In genomic region chr3:66366747-66367146, GRCh38 we compare ENCODE assay signal across 30 cellular contexts.
"Had no signal": no experiment of that assay in that cellular context is flagged by ENCODE, and none has a peak within 500 bp of the region (broad histone marks: within the 10 kb centered on the region; RNA-seq: fewer than 3 reads in every experiment).

No MANE protein-coding gene starts in this region.

- H3K9me3 ChIP-seq: left lung, pancreas, prostate gland, right lobe of liver, stomach, testis, thyroid gland, transverse colon, upper lobe of left lung, vagina had no signal

- H3K36me3 ChIP-seq: pancreas, prostate gland, right lobe of liver, thyroid gland, transverse colon, upper lobe of left lung, vagina had no signal

- DNase-seq: hypothalamus; immature natural killer cell; kidney; left colon; left lung; naive thymus-derived CD8-positive, alpha-beta T cell; nucleus accumbens; pancreas; posterior cingulate gyrus; retina; right lobe of liver; stimulated activated CD4-positive, alpha-beta T cell treated with anti-CD3 and anti-CD28 coated beads, Interleukin-1b, Interleukin-23, amount 100 ng/mL, for 48 hours; stimulated activated CD4-positive, alpha-beta T cell treated with anti-CD3 and anti-CD28 coated beads, Interleukin-2, amount 100 ng/mL, for 48 hours; stimulated activated CD4-positive, alpha-beta T cell treated with anti-CD3 and anti-CD28 coated beads, Interleukin-4, amount 100 ng/mL, for 4 hours; stimulated activated CD8-positive, alpha-beta memory T cell treated with anti-CD3 and anti-CD28 coated beads, Interleukin-4, amount 100 ng/mL, for 48 hours; stimulated activated naive CD8-positive, alpha-beta T cell treated with anti-CD3 and anti-CD28 coated beads, Interleukin-15, Interleukin-2, amounts not matched to agents 100 U/mL and 50 U/mL, for 24 hours; stomach; testis; thyroid gland; transverse colon; upper lobe of left lung had no signal

- H3K4me1 Mint-ChIP-seq: memory B cell; stimulated activated memory B cell treated with anti-CD40 and anti-IgM and Interleukin-4, amounts not matched to agents 10 μg/mL and 1 μg/mL and 100 μg/mL, for 72 hours had no signal

- H3K4me3 Mint-ChIP-seq: immature natural killer cell; memory B cell; naive thymus-derived CD8-positive, alpha-beta T cell; nephron; neural crest cell; stimulated activated memory B cell treated with anti-CD40 and anti-IgM and Interleukin-4, amounts not matched to agents 10 μg/mL and 1 μg/mL and 100 μg/mL, for 72 hours had no signal

- H3K27ac ChIP-seq: left lung, pancreas, prostate gland, right lobe of liver, stomach, testis, thyroid gland, transverse colon, upper lobe of left lung, vagina had no signal

- H3K4me1 ChIP-seq: left lung, prostate gland, right lobe of liver, stomach, testis, thyroid gland, transverse colon, upper lobe of left lung, vagina had no signal

- H3K27ac Mint-ChIP-seq: nephron; stimulated activated memory B cell treated with anti-CD40 and anti-IgM and Interleukin-4, amounts not matched to agents 10 μg/mL and 1 μg/mL and 100 μg/mL, for 72 hours had no signal

- H3K9me3 Mint-ChIP-seq: memory B cell; naive thymus-derived CD8-positive, alpha-beta T cell; nephron; neural crest cell; stimulated activated memory B cell treated with anti-CD40 and anti-IgM and Interleukin-4, amounts not matched to agents 10 μg/mL and 1 μg/mL and 100 μg/mL, for 72 hours had no signal

- FAIRE-seq: islet of Langerhans, kidney, pancreas had no signal

- H3K27me3 Mint-ChIP-seq: memory B cell; naive thymus-derived CD8-positive, alpha-beta T cell; stimulated activated memory B cell treated with anti-CD40 and anti-IgM and Interleukin-4, amounts not matched to agents 10 μg/mL and 1 μg/mL and 100 μg/mL, for 72 hours had no signal

- H3K4me2 ChIP-seq: smooth muscle cell had no signal

- H3K27me3 ChIP-seq: left lung, pancreas, right lobe of liver, stomach, testis, thyroid gland, transverse colon, upper lobe of left lung, vagina had no signal

- ATAC-seq: left colon; left lung; naive thymus-derived CD8-positive, alpha-beta T cell; right lobe of liver; stimulated activated memory B cell treated with anti-CD40 and anti-IgM and Interleukin-4, amounts not matched to agents 10 μg/mL and 1 μg/mL and 100 μg/mL, for 72 hours; stimulated activated naive CD8-positive, alpha-beta T cell treated with anti-CD3 and anti-CD28 coated beads, Interleukin-15, Interleukin-2, amounts not matched to agents 100 U/mL and 50 U/mL, for 24 hours had no signal

- H3K4me3 ChIP-seq: left lung, lung, pancreas, prostate gland, right lobe of liver, smooth muscle cell, stomach, testis, thyroid gland, transverse colon, upper lobe of left lung, vagina had no signal
